23 cellular contexts compared by ENCODE assay signal in genomic region chr17:39759204-39759603, GRCh38. TPM values are rescaled to one million over a fixed set of nuclear protein-coding genes. Genes with fewer than 3 reads are reported as not detected.
A peak's percentile ranks its signal among the peaks of the same experiment; 100 is the strongest.
DNase-seq lines count a peak whose midpoint lies in the region; ATAC-seq, FAIRE-seq and TF ChIP-seq lines count a peak whose summit lies in the region.
"Had no signal": no experiment of that assay in that cellular context is flagged by ENCODE, and none has a peak within 500 bp of the region (broad histone marks: within the 10 kb centered on the region; RNA-seq: fewer than 3 reads in every experiment).

No MANE protein-coding gene starts in this region.

- H3K36me3 Mint-ChIP-seq in activated CD8-positive, alpha-beta T cell treated with anti-CD3 and anti-CD28 coated beads for 36 hours (ENCODE audit: low read depth), result peaks cover 42% of the 10 kb centered on the region
- peaks cover 23% of the 10 kb centered on the region for H3K36me3 Mint-ChIP-seq in activated CD8-positive, alpha-beta T cell treated with anti-CD3 and anti-CD28 coated beads, Interleukin-2, amount 10 ng/mL, durations not matched to agents 7 days and 5 days (ENCODE audit: low read depth)
- H3K36me3 Mint-ChIP-seq in astrocyte (ENCODE audit: low read depth, unreplicated experiment), result no peaks in the 10 kb centered on the region
- peaks cover 96% of the 10 kb centered on the region for H3K36me3 Mint-ChIP-seq in stimulated activated effector memory CD8-positive, alpha-beta T cell treated with anti-CD3 and anti-CD28 coated beads, Interleukin-12 subunit alpha, Interleukin-12 subunit beta, amount 100 ng/mL, for 72 hours
- H3K36me3 Mint-ChIP-seq: CD14-positive monocyte, type B pancreatic cell had no signal

- H3K27me3 ChIP-seq in astrocyte (ENCODE audit: insufficient read depth, low read length), result no peaks in the 10 kb centered on the region

- peaks cover 82% of the 10 kb centered on the region for H3K4me1 Mint-ChIP-seq in activated CD8-positive, alpha-beta T cell treated with anti-CD3 and anti-CD28 coated beads for 36 hours (ENCODE audit: low read depth)
- peaks cover 72% of the 10 kb centered on the region for H3K4me1 Mint-ChIP-seq in activated CD8-positive, alpha-beta T cell treated with anti-CD3 and anti-CD28 coated beads, Interleukin-2, amount 10 ng/mL, durations not matched to agents 7 days and 5 days (ENCODE audit: low read depth)
- H3K4me1 Mint-ChIP-seq in astrocyte (ENCODE audit: low read depth, unreplicated experiment), result peaks cover 53% of the 10 kb centered on the region
- H3K4me1 Mint-ChIP-seq in stimulated activated effector memory CD8-positive, alpha-beta T cell treated with anti-CD3 and anti-CD28 coated beads, Interleukin-12 subunit alpha, Interleukin-12 subunit beta, amount 100 ng/mL, for 72 hours, result peaks cover 81% of the 10 kb centered on the region

- H2AFZ ChIP-seq in astrocyte (ENCODE audit: low read depth, low read length), result no peak overlapping the region

- no peak for DNase-seq in activated CD8-positive, alpha-beta T cell treated with anti-CD3 and anti-CD28 coated beads for 36 hours
- DNase-seq in activated CD8-positive, alpha-beta T cell treated with anti-CD3 and anti-CD28 coated beads, Interleukin-2, amount 10 ng/mL, durations not matched to agents 7 days and 5 days, result no peak
- DNase-seq in astrocyte (ENCODE audit: low read depth) (no peak), iPS-NIHi7 (ENCODE audit: extremely low spot score) (no peak), CD1c-positive myeloid dendritic cell (ENCODE audit: extremely low spot score) (no peak), mucosa of gallbladder (ENCODE audit: low spot score) (no peak)
- no peak for DNase-seq in stimulated activated effector memory CD8-positive, alpha-beta T cell treated with anti-CD3 and anti-CD28 coated beads, Interleukin-12 subunit alpha, Interleukin-12 subunit beta, amount 100 ng/mL, for 72 hours (ENCODE audit: low spot score in 2 of 2)
- DNase-seq: activated CD4-positive, CD25-positive, alpha-beta regulatory T cell; DND-41; HFFc6; NCI-H1694 treated with DMSO at 0.1 percent for 48 hours; NCI-H226 had no signal

- intact Hi-C loops in activated CD8-positive, alpha-beta T cell treated with anti-CD3 and anti-CD28 coated beads for 36 hours (cut with micrococcal nuclease), result loop anchor here (5.0 kb wide), 2 partner anchors 33 to 168 kb away; partner anchors contain the start of genes LRRC3C and ORMDL3

- H3K9ac ChIP-seq in astrocyte (ENCODE audit: low read length), result no peak overlapping the region

- H3K9me3 ChIP-seq in KOPT-K1 (ENCODE audit: insufficient read depth, low read length, poor library complexity, severe bottlenecking), result no peaks in the 10 kb centered on the region
- no peaks in the 10 kb centered on the region for H3K9me3 ChIP-seq in astrocyte (ENCODE audit: insufficient read depth, low read depth, low read length)
- H3K9me3 ChIP-seq: esophagus muscularis mucosa, prostate gland had no signal

- no peak overlapping the region for H3K4me3 Mint-ChIP-seq in activated CD8-positive, alpha-beta T cell treated with anti-CD3 and anti-CD28 coated beads for 36 hours
- no peak overlapping the region for H3K4me3 Mint-ChIP-seq in activated CD8-positive, alpha-beta T cell treated with anti-CD3 and anti-CD28 coated beads, Interleukin-2, amount 10 ng/mL, durations not matched to agents 7 days and 5 days
- H3K4me3 Mint-ChIP-seq in astrocyte (ENCODE audit: unreplicated experiment), result no peak overlapping the region
- H3K4me3 Mint-ChIP-seq in stimulated activated effector memory CD8-positive, alpha-beta T cell treated with anti-CD3 and anti-CD28 coated beads, Interleukin-12 subunit alpha, Interleukin-12 subunit beta, amount 100 ng/mL, for 72 hours, result peak overlapping the region; percentile 71
- H3K4me3 Mint-ChIP-seq: HFFc6; T-helper 1 cell treated with Interleukin-12 subunit alpha and Interleukin-12 subunit beta and Interleukin-4 antibody, amounts not matched to agents 30 μg/mL and 1 μg/mL, for 36 hours; type B pancreatic cell had no signal

- FAIRE-seq in astrocyte (lab: Jason Lieb, UNC), result no peak
- FAIRE-seq: A204.1 had no signal

- ATAC-seq in activated CD8-positive, alpha-beta T cell treated with anti-CD3 and anti-CD28 coated beads for 36 hours, result no peak
- ATAC-seq in activated CD8-positive, alpha-beta T cell treated with anti-CD3 and anti-CD28 coated beads, Interleukin-2, amount 10 ng/mL, durations not matched to agents 7 days and 5 days, result no peak
- no peak for ATAC-seq in stimulated activated effector memory CD8-positive, alpha-beta T cell treated with anti-CD3 and anti-CD28 coated beads, Interleukin-12 subunit alpha, Interleukin-12 subunit beta, amount 100 ng/mL, for 72 hours
- ATAC-seq: Right ventricle myocardium inferior had no signal

- no peak for TF ChIP-seq CTCF in activated CD8-positive, alpha-beta T cell treated with anti-CD3 and anti-CD28 coated beads for 36 hours (IDR thresholded peaks at IDR 0.05)
- no peak for TF ChIP-seq CTCF in astrocyte (IDR thresholded peaks at IDR 0.05; ENCODE audit: insufficient read depth, low read depth, low read length)

- H3K27ac Mint-ChIP-seq in activated CD8-positive, alpha-beta T cell treated with anti-CD3 and anti-CD28 coated beads for 36 hours, result peak overlapping the region; percentile 88
- no peak overlapping the region for H3K27ac Mint-ChIP-seq in activated CD8-positive, alpha-beta T cell treated with anti-CD3 and anti-CD28 coated beads, Interleukin-2, amount 10 ng/mL, durations not matched to agents 7 days and 5 days
- peak overlapping the region; percentile 93 for H3K27ac Mint-ChIP-seq in astrocyte (ENCODE audit: unreplicated experiment)
- peak overlapping the region; percentile 90 for H3K27ac Mint-ChIP-seq in stimulated activated effector memory CD8-positive, alpha-beta T cell treated with anti-CD3 and anti-CD28 coated beads, Interleukin-12 subunit alpha, Interleukin-12 subunit beta, amount 100 ng/mL, for 72 hours
- H3K27ac Mint-ChIP-seq: HFFc6, type B pancreatic cell had no signal

- POLR2A ChIA-PET in activated CD8-positive, alpha-beta T cell treated with anti-CD3 and anti-CD28 coated beads for 36 hours (lab: Charles Lee), result interaction anchor here (1.0 to 2.9 kb wide), 5 partner anchors 8 to 63 kb away, joined by 3 to 26 read pairs (median 4); no protein-coding TSS in a partner anchor
- POLR2A ChIA-PET in activated CD8-positive, alpha-beta T cell treated with anti-CD3 and anti-CD28 coated beads, Interleukin-2, amount 10 ng/mL, durations not matched to agents 7 days and 5 days (lab: Charles Lee), result no interaction called here

- no peaks in the 10 kb centered on the region for H3K27me3 Mint-ChIP-seq in activated CD8-positive, alpha-beta T cell treated with anti-CD3 and anti-CD28 coated beads for 36 hours
- no peaks in the 10 kb centered on the region for H3K27me3 Mint-ChIP-seq in activated CD8-positive, alpha-beta T cell treated with anti-CD3 and anti-CD28 coated beads, Interleukin-2, amount 10 ng/mL, durations not matched to agents 7 days and 5 days (ENCODE audit: low read depth)
- no peaks in the 10 kb centered on the region for H3K27me3 Mint-ChIP-seq in astrocyte (ENCODE audit: low read depth, unreplicated experiment)

- no peaks in the 10 kb centered on the region for H3K9me3 Mint-ChIP-seq in activated CD8-positive, alpha-beta T cell treated with anti-CD3 and anti-CD28 coated beads for 36 hours
- H3K9me3 Mint-ChIP-seq in activated CD8-positive, alpha-beta T cell treated with anti-CD3 and anti-CD28 coated beads, Interleukin-2, amount 10 ng/mL, durations not matched to agents 7 days and 5 days (ENCODE audit: insufficient read depth), result no peaks in the 10 kb centered on the region
- H3K9me3 Mint-ChIP-seq in astrocyte (ENCODE audit: unreplicated experiment), result peaks cover 2% of the 10 kb centered on the region
- H3K9me3 Mint-ChIP-seq in stimulated activated effector memory CD8-positive, alpha-beta T cell treated with anti-CD3 and anti-CD28 coated beads, Interleukin-12 subunit alpha, Interleukin-12 subunit beta, amount 100 ng/mL, for 72 hours, result no peaks in the 10 kb centered on the region
- H3K9me3 Mint-ChIP-seq: HFFc6; T-helper 1 cell treated with Interleukin-12 subunit alpha and Interleukin-12 subunit beta and Interleukin-4 antibody, amounts not matched to agents 30 μg/mL and 1 μg/mL, for 36 hours; type B pancreatic cell had no signal

- H4K20me1 ChIP-seq in astrocyte (ENCODE audit: insufficient read depth, low read length), result no peaks in the 10 kb centered on the region

- H3K4me2 ChIP-seq in astrocyte (ENCODE audit: low read length), result no peak overlapping the region

- no peaks in the 10 kb centered on the region for H3K36me3 ChIP-seq in KOPT-K1 (ENCODE audit: insufficient read depth, low read length)
- no peaks in the 10 kb centered on the region for H3K36me3 ChIP-seq in astrocyte (ENCODE audit: insufficient read depth, low read length)
- H3K36me3 ChIP-seq: esophagus muscularis mucosa, prostate gland had no signal

- peak overlapping the region; percentile 95 for H3K27ac ChIP-seq in KOPT-K1 (ENCODE audit: low read depth, low read length, poor library complexity, severe bottlenecking)
- H3K27ac ChIP-seq in astrocyte (ENCODE audit: low read depth, low read length), result no peak overlapping the region
- H3K27ac ChIP-seq: esophagus muscularis mucosa, prostate gland had no signal

- no peaks in the 10 kb centered on the region for H3K79me2 ChIP-seq in astrocyte (ENCODE audit: insufficient read depth, low read length)

- peaks cover 19% of the 10 kb centered on the region for H3K4me1 ChIP-seq in astrocyte (ENCODE audit: insufficient read depth, low read length)
- H3K4me1 ChIP-seq: prostate gland had no signal

- CTCF ChIA-PET in activated CD8-positive, alpha-beta T cell treated with anti-CD3 and anti-CD28 coated beads for 36 hours (lab: Charles Lee), result interaction anchor here (0.7 to 1.9 kb wide), 7 partner anchors 8 to 267 kb away, joined by 3 to 5 read pairs (median 4); partner anchors contain the start of gene PSMD3
- CTCF ChIA-PET in activated CD8-positive, alpha-beta T cell treated with anti-CD3 and anti-CD28 coated beads, Interleukin-2, amount 10 ng/mL, durations not matched to agents 7 days and 5 days (lab: Charles Lee), result interaction anchor here (1.1 to 2.3 kb wide), 4 partner anchors 106 to 221 kb away, joined by 4 to 11 read pairs (median 6); partner anchors contain the start of genes IKZF3 and PSMD3

- no peak overlapping the region for H3K4me3 ChIP-seq in astrocyte (ENCODE audit: insufficient read depth, low read depth, low read length)
- H3K4me3 ChIP-seq: esophagus muscularis mucosa, prostate gland, skin epidermis had no signal

RNA-seq across cellular contexts. Expression of gene GRB7, which starts 21.5 kb away (rescaled TPM):
- 1 to 10 TPM in 1 of 2 experiments, not detected in 1; 1.2 TPM for total RNA-seq in activated CD8-positive, alpha-beta T cell treated with anti-CD3 and anti-CD28 coated beads for 36 hours
- total RNA-seq in activated CD8-positive, alpha-beta T cell treated with anti-CD3 and anti-CD28 coated beads, Interleukin-2, amount 10 ng/mL, durations not matched to agents 7 days and 5 days, result under 1 TPM in 1 of 2 experiments, not detected in 1; 0.37 TPM
- total RNA-seq in astrocyte (1.8 and 3.3 TPM in 2 replicates), mucosa of gallbladder (92.8 TPM)
- total RNA-seq: HFFc6, M059J, myocyte had no signal

RNA-seq across cellular contexts. Expression of gene MIEN1, which starts 28.9 kb away (rescaled TPM):
- total RNA-seq in activated CD8-positive, alpha-beta T cell treated with anti-CD3 and anti-CD28 coated beads for 36 hours, result 10 to 100 TPM; 32.5 to 34.0 TPM
- total RNA-seq in activated CD8-positive, alpha-beta T cell treated with anti-CD3 and anti-CD28 coated beads, Interleukin-2, amount 10 ng/mL, durations not matched to agents 7 days and 5 days, result 10 to 100 TPM; 44.0 to 44.6 TPM
- total RNA-seq in astrocyte, result 38.9 and 41.3 TPM in 2 replicates
- 66.1 TPM for total RNA-seq in mucosa of gallbladder

RNA-seq across cellular contexts. Expression of gene ERBB2, which starts 59.3 kb away (rescaled TPM):
- total RNA-seq in activated CD8-positive, alpha-beta T cell treated with anti-CD3 and anti-CD28 coated beads for 36 hours, result 1 to 10 TPM; 5.2 TPM
- total RNA-seq in activated CD8-positive, alpha-beta T cell treated with anti-CD3 and anti-CD28 coated beads, Interleukin-2, amount 10 ng/mL, durations not matched to agents 7 days and 5 days, result 1 to 10 TPM; 2.1 to 3.0 TPM
- 64.0 and 70.4 TPM in 2 replicates for total RNA-seq in astrocyte
- 202 TPM for total RNA-seq in mucosa of gallbladder

Comparison
In these comparisons a context has a peak if more than half of its experiments do, and no peak if none do; other contexts are left out.
1. RNA of gene GRB7, which starts 21.5 kb away (total RNA-seq): 92.8 TPM in mucosa of gallbladder (single experiment); 1.8 to 3.3 TPM in astrocyte, 1.2 TPM in activated CD8-positive, alpha-beta T cell treated with anti-CD3 and anti-CD28 coated beads for 36 hours and 0.37 TPM in activated CD8-positive, alpha-beta T cell treated with anti-CD3 and anti-CD28 coated beads, Interleukin-2, amount 10 ng/mL, durations not matched to agents 7 days and 5 days; every median in the first group is over 10 times any median in the second.
2. RNA of gene ERBB2, which starts 59.3 kb away (total RNA-seq): 202 TPM in mucosa of gallbladder (single experiment) and 64.0 to 70.4 TPM in astrocyte; 5.2 TPM in activated CD8-positive, alpha-beta T cell treated with anti-CD3 and anti-CD28 coated beads for 36 hours and 2.1 to 3.0 TPM in activated CD8-positive, alpha-beta T cell treated with anti-CD3 and anti-CD28 coated beads, Interleukin-2, amount 10 ng/mL, durations not matched to agents 7 days and 5 days; every median in the first group is over 10 times any median in the second.